ENCODE assay signal across 18 cellular contexts in genomic region chrY:7318122-7318521, GRCh38.
DNase-seq lines count a peak whose midpoint lies in the region; ATAC-seq, FAIRE-seq and TF ChIP-seq lines count a peak whose summit lies in the region.
"Had no signal": no experiment of that assay in that cellular context is flagged by ENCODE, and none has a peak within 500 bp of the region (broad histone marks: within the 10 kb centered on the region; RNA-seq: fewer than 3 reads in every experiment).

No MANE protein-coding gene starts in this region.

- POLR2A ChIA-PET in activated CD8-positive, alpha-beta T cell treated with anti-CD3 and anti-CD28 coated beads for 36 hours (lab: Charles Lee), result no interaction called here

- ATAC-seq in activated CD8-positive, alpha-beta T cell treated with anti-CD3 and anti-CD28 coated beads for 36 hours, result no peak
- ATAC-seq in activated naive CD8-positive, alpha-beta T cell treated with anti-CD3 and anti-CD28 coated beads, Interleukin-2, amount 50 U/mL, for 24 hours, result no peak
- ATAC-seq: GM23338 had no signal

- H3K27ac Mint-ChIP-seq in activated naive CD4-positive, alpha-beta T cell treated with anti-CD3 and anti-CD28 coated beads for 36 hours, result peak overlapping the region; percentile 88
- peak overlapping the region; percentile 60 for H3K27ac Mint-ChIP-seq in activated CD8-positive, alpha-beta T cell treated with anti-CD3 and anti-CD28 coated beads for 36 hours
- peak overlapping the region; percentile 50 for H3K27ac Mint-ChIP-seq in activated naive CD8-positive, alpha-beta T cell treated with anti-CD3 and anti-CD28 coated beads, Interleukin-2, amount 50 U/mL, for 24 hours

- no peaks in the 10 kb centered on the region for H3K9me3 Mint-ChIP-seq in activated naive CD4-positive, alpha-beta T cell treated with anti-CD3 and anti-CD28 coated beads for 36 hours
- no peaks in the 10 kb centered on the region for H3K9me3 Mint-ChIP-seq in activated CD8-positive, alpha-beta T cell treated with anti-CD3 and anti-CD28 coated beads for 36 hours
- H3K9me3 Mint-ChIP-seq in activated naive CD8-positive, alpha-beta T cell treated with anti-CD3 and anti-CD28 coated beads, Interleukin-2, amount 50 U/mL, for 24 hours, result no peaks in the 10 kb centered on the region
- H3K9me3 Mint-ChIP-seq: CD4-positive, alpha-beta memory T cell; GM23338 had no signal

- TF ChIP-seq CTCF in activated CD8-positive, alpha-beta T cell treated with anti-CD3 and anti-CD28 coated beads for 36 hours (IDR thresholded peaks at IDR 0.05), result no peak

- peak; percentile 15 for FAIRE-seq in GM18507 (lab: Jason Lieb, UNC)
- FAIRE-seq: G401.6, GM12892 had no signal

- intact Hi-C loops in activated naive CD4-positive, alpha-beta T cell treated with anti-CD3 and anti-CD28 coated beads for 36 hours (cut with micrococcal nuclease), result no loop called here
- intact Hi-C loops in activated CD8-positive, alpha-beta T cell treated with anti-CD3 and anti-CD28 coated beads for 36 hours (cut with micrococcal nuclease), result no loop called here

- H3K4me1 Mint-ChIP-seq in activated naive CD4-positive, alpha-beta T cell treated with anti-CD3 and anti-CD28 coated beads for 36 hours (ENCODE audit: low read depth), result peaks cover 70% of the 10 kb centered on the region
- peaks cover 54% of the 10 kb centered on the region for H3K4me1 Mint-ChIP-seq in activated CD8-positive, alpha-beta T cell treated with anti-CD3 and anti-CD28 coated beads for 36 hours (ENCODE audit: low read depth)
- peaks cover 52% of the 10 kb centered on the region for H3K4me1 Mint-ChIP-seq in activated naive CD8-positive, alpha-beta T cell treated with anti-CD3 and anti-CD28 coated beads, Interleukin-2, amount 50 U/mL, for 24 hours

- peaks cover 59% of the 10 kb centered on the region for H3K36me3 Mint-ChIP-seq in activated naive CD4-positive, alpha-beta T cell treated with anti-CD3 and anti-CD28 coated beads for 36 hours (ENCODE audit: low read depth)
- H3K36me3 Mint-ChIP-seq in activated CD8-positive, alpha-beta T cell treated with anti-CD3 and anti-CD28 coated beads for 36 hours (ENCODE audit: low read depth), result peaks cover 50% of the 10 kb centered on the region
- peaks cover 30% of the 10 kb centered on the region for H3K36me3 Mint-ChIP-seq in activated naive CD8-positive, alpha-beta T cell treated with anti-CD3 and anti-CD28 coated beads, Interleukin-2, amount 50 U/mL, for 24 hours (ENCODE audit: low read depth)

- no peaks in the 10 kb centered on the region for H3K27me3 Mint-ChIP-seq in activated naive CD4-positive, alpha-beta T cell treated with anti-CD3 and anti-CD28 coated beads for 36 hours (ENCODE audit: low read depth)
- H3K27me3 Mint-ChIP-seq in activated CD8-positive, alpha-beta T cell treated with anti-CD3 and anti-CD28 coated beads for 36 hours, result no peaks in the 10 kb centered on the region
- no peaks in the 10 kb centered on the region for H3K27me3 Mint-ChIP-seq in activated naive CD8-positive, alpha-beta T cell treated with anti-CD3 and anti-CD28 coated beads, Interleukin-2, amount 50 U/mL, for 24 hours
- H3K27me3 Mint-ChIP-seq: CD4-positive, alpha-beta memory T cell had no signal

- no peak overlapping the region for H3K4me3 Mint-ChIP-seq in activated naive CD4-positive, alpha-beta T cell treated with anti-CD3 and anti-CD28 coated beads for 36 hours
- no peak overlapping the region for H3K4me3 Mint-ChIP-seq in activated CD8-positive, alpha-beta T cell treated with anti-CD3 and anti-CD28 coated beads for 36 hours
- H3K4me3 Mint-ChIP-seq in activated naive CD8-positive, alpha-beta T cell treated with anti-CD3 and anti-CD28 coated beads, Interleukin-2, amount 50 U/mL, for 24 hours, result no peak overlapping the region
- H3K4me3 Mint-ChIP-seq: GM23338 had no signal

- no peak for DNase-seq in activated naive CD4-positive, alpha-beta T cell treated with anti-CD3 and anti-CD28 coated beads for 36 hours
- DNase-seq in activated naive CD4-positive, alpha-beta T cell (lab: John Stamatoyannopoulos, UW), result no peak
- DNase-seq in GM18507 (ENCODE audit: extremely low spot score, insufficient read length, low read depth) (no peak), NCI-H1417 (lab: John Stamatoyannopoulos, UW) (no peak), NOMO-1 (lab: John Stamatoyannopoulos, UW; ENCODE audit: unreplicated experiment in 2 of 2) (no peak), DMS53 treated with DMSO at 0.1 percent for 48 hours (lab: John Stamatoyannopoulos, UW; ENCODE audit: unreplicated experiment) (no peak)
- DNase-seq in activated CD8-positive, alpha-beta T cell treated with anti-CD3 and anti-CD28 coated beads for 36 hours, result no peak
- no peak for DNase-seq in activated naive CD8-positive, alpha-beta T cell treated with anti-CD3 and anti-CD28 coated beads, Interleukin-2, amount 50 U/mL, for 24 hours
- DNase-seq: CD4-positive, alpha-beta memory T cell; NCI-H1092 treated with DMSO at 0.1 percent for 48 hours; NCI-H2029 treated with DMSO at 0.1 percent for 48 hours; NCI-H226; NCI-H510A treated with DMSO at 0.1 percent for 48 hours; NCI-H748 treated with DMSO at 0.1 percent for 48 hours; SHP77 treated with DMSO at 0.1 percent for 48 hours had no signal

- CTCF ChIA-PET in activated naive CD4-positive, alpha-beta T cell treated with anti-CD3 and anti-CD28 coated beads for 36 hours (lab: Charles Lee), result interaction anchor here (0.6 kb wide), 1 partner anchor 35 kb away, joined by 3 read pairs; no protein-coding TSS in a partner anchor
- CTCF ChIA-PET in activated CD8-positive, alpha-beta T cell treated with anti-CD3 and anti-CD28 coated beads for 36 hours (lab: Charles Lee), result interaction anchor here (1.2 kb wide), 1 partner anchor 9 kb away, joined by 4 read pairs; no protein-coding TSS in a partner anchor
